In the genomic region with DNA sequence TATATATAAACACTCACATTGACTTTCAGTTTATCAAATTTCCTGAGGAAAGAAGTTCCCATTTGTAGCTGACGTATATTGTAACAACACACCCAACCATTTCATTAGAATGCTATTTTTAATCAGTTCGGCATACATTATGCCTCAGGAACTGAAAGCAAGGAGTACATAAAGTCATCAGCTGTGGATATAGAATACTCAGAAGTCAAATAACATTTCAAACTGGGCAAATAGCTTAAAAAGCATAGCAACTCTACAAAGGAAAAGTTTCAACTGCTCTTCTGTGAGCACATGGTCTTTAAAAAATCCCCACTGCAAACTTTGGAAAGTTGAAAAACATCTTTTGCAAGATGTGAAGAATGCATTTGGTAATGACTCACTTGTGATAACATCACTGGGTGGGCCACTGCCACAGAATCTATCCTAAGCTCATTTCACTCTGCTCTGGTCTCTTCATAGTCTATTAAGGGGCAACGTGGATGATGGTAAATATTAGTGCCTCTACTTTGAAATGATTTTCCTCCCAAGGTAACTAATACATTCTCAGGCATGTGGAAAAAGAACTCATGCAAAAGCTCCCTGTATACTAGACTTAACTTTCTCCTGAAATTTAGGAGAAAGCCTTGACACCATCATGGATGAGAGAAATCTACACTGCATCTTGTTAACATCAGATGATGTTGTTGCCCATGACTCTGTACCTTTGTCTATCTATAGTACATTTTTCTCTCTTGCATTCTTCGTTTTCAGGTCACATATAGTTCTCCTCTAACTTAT, we compare ENCODE assay signal across 1 cellular context.
TF ChIP-seq lines count a peak whose summit lies in the region.

No MANE protein-coding gene starts in this region.

TF ChIP-seq in SK-N-SH, 30 proteins besides CTCF, POLR2A, EP300 and RAD21 (continued from another document):
- TF ChIP-seq, protein P1, sequence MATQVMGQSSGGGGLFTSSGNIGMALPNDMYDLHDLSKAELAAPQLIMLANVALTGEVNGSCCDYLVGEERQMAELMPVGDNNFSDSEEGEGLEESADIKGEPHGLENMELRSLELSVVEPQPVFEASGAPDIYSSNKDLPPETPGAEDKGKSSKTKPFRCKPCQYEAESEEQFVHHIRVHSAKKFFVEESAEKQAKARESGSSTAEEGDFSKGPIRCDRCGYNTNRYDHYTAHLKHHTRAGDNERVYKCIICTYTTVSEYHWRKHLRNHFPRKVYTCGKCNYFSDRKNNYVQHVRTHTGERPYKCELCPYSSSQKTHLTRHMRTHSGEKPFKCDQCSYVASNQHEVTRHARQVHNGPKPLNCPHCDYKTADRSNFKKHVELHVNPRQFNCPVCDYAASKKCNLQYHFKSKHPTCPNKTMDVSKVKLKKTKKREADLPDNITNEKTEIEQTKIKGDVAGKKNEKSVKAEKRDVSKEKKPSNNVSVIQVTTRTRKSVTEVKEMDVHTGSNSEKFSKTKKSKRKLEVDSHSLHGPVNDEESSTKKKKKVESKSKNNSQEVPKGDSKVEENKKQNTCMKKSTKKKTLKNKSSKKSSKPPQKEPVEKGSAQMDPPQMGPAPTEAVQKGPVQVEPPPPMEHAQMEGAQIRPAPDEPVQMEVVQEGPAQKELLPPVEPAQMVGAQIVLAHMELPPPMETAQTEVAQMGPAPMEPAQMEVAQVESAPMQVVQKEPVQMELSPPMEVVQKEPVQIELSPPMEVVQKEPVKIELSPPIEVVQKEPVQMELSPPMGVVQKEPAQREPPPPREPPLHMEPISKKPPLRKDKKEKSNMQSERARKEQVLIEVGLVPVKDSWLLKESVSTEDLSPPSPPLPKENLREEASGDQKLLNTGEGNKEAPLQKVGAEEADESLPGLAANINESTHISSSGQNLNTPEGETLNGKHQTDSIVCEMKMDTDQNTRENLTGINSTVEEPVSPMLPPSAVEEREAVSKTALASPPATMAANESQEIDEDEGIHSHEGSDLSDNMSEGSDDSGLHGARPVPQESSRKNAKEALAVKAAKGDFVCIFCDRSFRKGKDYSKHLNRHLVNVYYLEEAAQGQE (IDR thresholded peaks at IDR 0.05; ENCODE audit: low read depth, low read length), result no peak
- TF ChIP-seq FOSL2 (IDR thresholded peaks at IDR 0.05; ENCODE audit: borderline replicate concordance, low read depth) (peak; percentile 89), ELF1 (IDR thresholded peaks at IDR 0.05) (no peak), RCOR1 (IDR thresholded peaks at IDR 0.05; ENCODE audit: low read length) (no peak), MXI1 (IDR thresholded peaks at IDR 0.05; ENCODE audit: low read depth, low read length) (no peak), GABPA (IDR thresholded peaks at IDR 0.05; ENCODE audit: low read depth) (no peak), NRF1 (IDR thresholded peaks at IDR 0.05; ENCODE audit: low read depth, low read length) (no peak), YY1 (IDR thresholded peaks at IDR 0.05; ENCODE audit: low read depth) (no peak), TCF12 (IDR thresholded peaks at IDR 0.05) (peak; percentile 64), EZH2phosphoT487 (IDR thresholded peaks at IDR 0.05; ENCODE audit: borderline replicate concordance, low read depth) (no peak)
- TF ChIP-seq, protein P2, sequence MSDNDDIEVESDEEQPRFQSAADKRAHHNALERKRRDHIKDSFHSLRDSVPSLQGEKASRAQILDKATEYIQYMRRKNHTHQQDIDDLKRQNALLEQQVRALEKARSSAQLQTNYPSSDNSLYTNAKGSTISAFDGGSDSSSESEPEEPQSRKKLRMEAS (IDR thresholded peaks at IDR 0.05; ENCODE audit: low read depth), result peak; percentile 82
- TF ChIP-seq, protein P3, sequence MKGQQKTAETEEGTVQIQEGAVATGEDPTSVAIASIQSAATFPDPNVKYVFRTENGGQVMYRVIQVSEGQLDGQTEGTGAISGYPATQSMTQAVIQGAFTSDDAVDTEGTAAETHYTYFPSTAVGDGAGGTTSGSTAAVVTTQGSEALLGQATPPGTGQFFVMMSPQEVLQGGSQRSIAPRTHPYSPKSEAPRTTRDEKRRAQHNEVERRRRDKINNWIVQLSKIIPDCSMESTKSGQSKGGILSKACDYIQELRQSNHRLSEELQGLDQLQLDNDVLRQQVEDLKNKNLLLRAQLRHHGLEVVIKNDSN (IDR thresholded peaks at IDR 0.05; ENCODE audit: borderline replicate concordance, low read depth), result no peak
